1 cellular context compared by ENCODE assay signal in genomic region chr12:131751335-131751734, GRCh38.
TF ChIP-seq lines count a peak whose summit lies in the region.

No MANE protein-coding gene starts in this region.

TF ChIP-seq in H1, 55 proteins besides CTCF, POLR2A, EP300 and RAD21:
- TF ChIP-seq NRF1 (IDR thresholded peaks at IDR 0.05; ENCODE audit: low read depth, low read length), result no peak
- TF ChIP-seq BACH1 (IDR thresholded peaks at IDR 0.05; ENCODE audit: low read length), result no peak
- TF ChIP-seq MAX (IDR thresholded peaks at IDR 0.05), result no peak
- TF ChIP-seq, protein P1, sequence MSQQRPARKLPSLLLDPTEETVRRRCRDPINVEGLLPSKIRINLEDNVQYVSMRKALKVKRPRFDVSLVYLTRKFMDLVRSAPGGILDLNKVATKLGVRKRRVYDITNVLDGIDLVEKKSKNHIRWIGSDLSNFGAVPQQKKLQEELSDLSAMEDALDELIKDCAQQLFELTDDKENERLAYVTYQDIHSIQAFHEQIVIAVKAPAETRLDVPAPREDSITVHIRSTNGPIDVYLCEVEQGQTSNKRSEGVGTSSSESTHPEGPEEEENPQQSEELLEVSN (IDR thresholded peaks at IDR 0.05), result no peak
- TF ChIP-seq SAP30 (IDR thresholded peaks at IDR 0.05; ENCODE audit: insufficient read depth, insufficient replicate concordance, low read length), result no peak
- no peak for TF ChIP-seq TEAD4 (IDR thresholded peaks at IDR 0.05; ENCODE audit: low read depth, low read length)
- no peak for TF ChIP-seq KDM5A (IDR thresholded peaks at IDR 0.05; ENCODE audit: low read length)
- TF ChIP-seq SIN3A (conservative IDR thresholded peaks at IDR 0.05 in 1 of 2, IDR thresholded peaks at IDR 0.05 in 1 of 2; ENCODE audit: low read depth in 1 of 2, low read length in 2 of 2), result no peak
- no peak for TF ChIP-seq CHD1 (IDR thresholded peaks at IDR 0.05; ENCODE audit: low read depth, low read length)
- TF ChIP-seq CBX8 (IDR thresholded peaks at IDR 0.05; ENCODE audit: borderline replicate concordance, low read depth, low read length), result no peak
- no peak for TF ChIP-seq SP1 (IDR thresholded peaks at IDR 0.05; ENCODE audit: low read depth, low read length)
